In the genomic region with DNA sequence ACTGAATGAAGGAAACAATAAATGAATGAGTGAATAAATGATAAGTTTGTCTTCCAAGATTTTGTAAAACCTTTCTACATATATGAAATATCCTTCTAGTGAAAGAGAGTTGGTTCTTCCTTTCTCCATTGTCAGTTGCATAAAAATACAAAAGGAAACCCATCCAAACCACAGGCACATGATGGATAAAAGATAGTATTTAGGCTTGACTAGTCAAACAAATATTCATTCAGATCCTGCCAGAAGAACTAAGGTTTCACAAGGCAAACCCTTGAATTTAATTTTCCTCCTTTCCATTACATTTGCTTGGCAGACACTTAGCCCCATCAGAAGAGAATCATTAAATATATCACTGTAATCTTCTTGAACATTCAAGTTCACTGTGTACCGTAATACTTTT, we compare ENCODE assay signal across 25 cellular contexts.
"Had no signal": no experiment of that assay in that cellular context is flagged by ENCODE, and none has a peak within 500 bp of the region (broad histone marks: within the 10 kb centered on the region; RNA-seq: fewer than 3 reads in every experiment).

No MANE protein-coding gene starts in this region.

- H2AFZ ChIP-seq: neural progenitor cell had no signal

- H3K36me3 ChIP-seq: esophagus squamous epithelium, left lung, neural progenitor cell, stomach, transverse colon had no signal

- H3K36me3 Mint-ChIP-seq: activated naive CD8-positive, alpha-beta T cell treated with anti-CD3 and anti-CD28 coated beads for 36 hours; naive thymus-derived CD4-positive, alpha-beta T cell; neural progenitor cell had no signal

- H3K9me3 Mint-ChIP-seq: activated CD4-positive, alpha-beta T cell treated with anti-CD3 and anti-CD28 coated beads, Interleukin-2, amount 10 ng/mL, durations not matched to agents 7 days and 5 days; activated naive CD8-positive, alpha-beta T cell treated with anti-CD3 and anti-CD28 coated beads for 36 hours; endodermal cell; naive thymus-derived CD4-positive, alpha-beta T cell; neural progenitor cell; T-helper 1 cell treated with Interleukin-12 subunit alpha and Interleukin-12 subunit beta and Interleukin-4 antibody, amounts not matched to agents 30 μg/mL and 1 μg/mL, for 36 hours had no signal

- H3K27ac ChIP-seq: esophagus squamous epithelium, foreskin keratinocyte, left lung, neural progenitor cell, stomach, transverse colon, VCaP had no signal

- DNase-seq: activated CD4-positive, alpha-beta T cell treated with anti-CD3 and anti-CD28 coated beads, Interleukin-2, amount 10 ng/mL, durations not matched to agents 7 days and 5 days; activated CD4-positive, CD25-positive, alpha-beta regulatory T cell treated with anti-CD3 and anti-CD28 coated beads, Interleukin-2, amount 50 U/mL, for 72 hours; activated naive CD8-positive, alpha-beta T cell treated with anti-CD3 and anti-CD28 coated beads for 36 hours; activated T-cell treated with anti-CD3 and anti-CD28 coated beads, Interleukin-2, amount 50 U/mL, for 1 hour; amniotic stem cell; cerebellar nuclear complex; cortex of kidney; endodermal cell; esophagus squamous epithelium; foreskin keratinocyte; glutamatergic neuron; hippocampal formation; kidney glomerular epithelial cell; left lung; naive thymus-derived CD4-positive, alpha-beta T cell; retina; stimulated activated CD4-positive, alpha-beta T cell treated with anti-CD3 and anti-CD28 coated beads, Interleukin-12 subunit alpha, Interleukin-12 subunit beta, amount 100 ng/mL, for 4 hours; stimulated activated CD4-positive, alpha-beta T cell treated with anti-CD3 and anti-CD28 coated beads, Interleukin-4, amount 100 ng/mL, for 4 hours; stomach; transverse colon had no signal

- H3K27me3 Mint-ChIP-seq: progenitor cell of endocrine pancreas had no signal

- H3K9ac ChIP-seq: neural progenitor cell had no signal

- H3K4me1 Mint-ChIP-seq: activated CD4-positive, alpha-beta T cell treated with anti-CD3 and anti-CD28 coated beads, Interleukin-2, amount 10 ng/mL, durations not matched to agents 7 days and 5 days; activated naive CD8-positive, alpha-beta T cell treated with anti-CD3 and anti-CD28 coated beads for 36 hours; naive thymus-derived CD4-positive, alpha-beta T cell had no signal

- H3K4me1 ChIP-seq: esophagus squamous epithelium, foreskin keratinocyte, left lung, neural progenitor cell, stomach, transverse colon had no signal

- H3K4me3 Mint-ChIP-seq: activated CD4-positive, alpha-beta T cell treated with anti-CD3 and anti-CD28 coated beads, Interleukin-2, amount 10 ng/mL, durations not matched to agents 7 days and 5 days; activated naive CD8-positive, alpha-beta T cell treated with anti-CD3 and anti-CD28 coated beads for 36 hours; endodermal cell; naive thymus-derived CD4-positive, alpha-beta T cell; neural progenitor cell; T-helper 1 cell treated with Interleukin-12 subunit alpha and Interleukin-12 subunit beta and Interleukin-4 antibody, amounts not matched to agents 30 μg/mL and 1 μg/mL, for 36 hours had no signal

- ATAC-seq: foreskin keratinocyte; left lung; naive thymus-derived CD4-positive, alpha-beta T cell had no signal

- H3K27me3 ChIP-seq: esophagus squamous epithelium, left lung, neural progenitor cell, stomach, transverse colon had no signal

- H3K4me2 ChIP-seq: neural progenitor cell had no signal

- H3K4me3 ChIP-seq: esophagus squamous epithelium, left lung, lung, neural progenitor cell, stomach, transverse colon had no signal

- H3K9me3 ChIP-seq: esophagus squamous epithelium, left lung, stomach, transverse colon had no signal

- H3K27ac Mint-ChIP-seq: activated CD4-positive, alpha-beta T cell treated with anti-CD3 and anti-CD28 coated beads, Interleukin-2, amount 10 ng/mL, durations not matched to agents 7 days and 5 days; activated naive CD8-positive, alpha-beta T cell treated with anti-CD3 and anti-CD28 coated beads for 36 hours; endodermal cell; naive thymus-derived CD4-positive, alpha-beta T cell; neural progenitor cell; progenitor cell of endocrine pancreas; T-helper 1 cell treated with Interleukin-12 subunit alpha and Interleukin-12 subunit beta and Interleukin-4 antibody, amounts not matched to agents 30 μg/mL and 1 μg/mL, for 36 hours had no signal
